ENCODE assay signal across 9 cellular contexts in the genomic region with DNA sequence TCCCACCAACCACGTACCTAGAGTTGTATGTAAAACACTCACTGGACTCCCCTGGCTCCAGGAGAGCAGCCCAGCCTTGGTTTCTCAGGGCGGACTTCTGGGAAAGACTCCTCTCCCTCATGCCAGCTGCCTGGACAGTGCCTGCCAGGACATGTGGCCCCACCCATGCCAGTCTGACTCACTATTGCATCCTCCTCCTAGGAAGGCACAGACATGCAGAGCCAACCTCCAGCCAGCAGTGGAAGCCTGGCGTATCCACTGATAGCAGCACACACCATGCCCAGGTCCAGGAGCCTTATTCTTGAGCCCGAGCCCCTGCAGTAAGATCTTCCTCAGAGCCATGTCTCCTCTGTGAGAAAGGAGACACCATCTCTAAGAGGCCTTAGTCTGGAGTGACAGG. TPM values are rescaled to one million over a fixed set of nuclear protein-coding genes. Genes with fewer than 3 reads are reported as not detected.
DNase-seq lines count a peak whose midpoint lies in the region; ATAC-seq, FAIRE-seq and TF ChIP-seq lines count a peak whose summit lies in the region.
"Had no signal": no experiment of that assay in that cellular context is flagged by ENCODE, and none has a peak within 500 bp of the region (broad histone marks: within the 10 kb centered on the region; RNA-seq: fewer than 3 reads in every experiment).

No MANE protein-coding gene starts in this region.

- intact Hi-C loops in kidney (cut with DNase I) = no loop called here

- no peaks in the 10 kb centered on the region for H3K9me3 Mint-ChIP-seq in activated naive CD4-positive, alpha-beta T cell treated with anti-CD3 and anti-CD28 coated beads, Interleukin-2, amount 10 ng/mL, durations not matched to agents 7 days and 5 days
- H3K9me3 Mint-ChIP-seq in activated naive CD8-positive, alpha-beta T cell treated with anti-CD3 and anti-CD28 coated beads for 36 hours = no peaks in the 10 kb centered on the region

- FAIRE-seq in kidney (lab: Jason Lieb, UNC) (no peak), urothelium cell line (lab: Jason Lieb, UNC) (no peak)

- no peak for DNase-seq in activated naive CD4-positive, alpha-beta T cell treated with anti-CD3 and anti-CD28 coated beads, Interleukin-2, amount 10 ng/mL, durations not matched to agents 7 days and 5 days
- no peak for DNase-seq in activated naive CD4-positive, alpha-beta T cell (lab: John Stamatoyannopoulos, UW)
- DNase-seq in activated naive CD8-positive, alpha-beta T cell treated with anti-CD3 and anti-CD28 coated beads for 36 hours = no peak
- DNase-seq in kidney = peak; percentile 75
- DNase-seq in urothelium cell line (ENCODE audit: low spot score) = peak; percentile 47
- no peak for DNase-seq in DMS79 treated with DMSO at 0.1 percent for 48 hours (lab: John Stamatoyannopoulos, UW)
- no peak for DNase-seq in mesenteric fat pad (ENCODE audit: low spot score)
- DNase-seq: ovary had no signal

- CTCF ChIA-PET in activated naive CD4-positive, alpha-beta T cell treated with anti-CD3 and anti-CD28 coated beads, Interleukin-2, amount 10 ng/mL, durations not matched to agents 7 days and 5 days (lab: Charles Lee) = interaction anchor here (1.1 kb wide), 1 partner anchor 63 kb away, joined by 3 read pairs; no protein-coding TSS in a partner anchor

- no peak for TF ChIP-seq CTCF in kidney (IDR thresholded peaks at IDR 0.05; ENCODE audit: borderline replicate concordance, extremely low read depth, insufficient read depth)

- H3K4me3 Mint-ChIP-seq in activated naive CD4-positive, alpha-beta T cell treated with anti-CD3 and anti-CD28 coated beads, Interleukin-2, amount 10 ng/mL, durations not matched to agents 7 days and 5 days = no peak overlapping the region
- peak overlapping the region; percentile 42 for H3K4me3 Mint-ChIP-seq in activated naive CD8-positive, alpha-beta T cell treated with anti-CD3 and anti-CD28 coated beads for 36 hours

- no peaks in the 10 kb centered on the region for H3K27me3 Mint-ChIP-seq in activated naive CD4-positive, alpha-beta T cell treated with anti-CD3 and anti-CD28 coated beads, Interleukin-2, amount 10 ng/mL, durations not matched to agents 7 days and 5 days
- no peaks in the 10 kb centered on the region for H3K27me3 Mint-ChIP-seq in activated naive CD8-positive, alpha-beta T cell treated with anti-CD3 and anti-CD28 coated beads for 36 hours

- no peak overlapping the region for H3K9ac ChIP-seq in kidney (ENCODE audit: low read length in 2 of 2)

- no peak overlapping the region for H3K4me3 ChIP-seq in kidney (ENCODE audit: low read length in 2 of 2)
- H3K4me3 ChIP-seq: ovary had no signal

- peaks cover 6 to 40% of the 10 kb centered on the region in 2 donors for H3K4me1 ChIP-seq in kidney (ENCODE audit: control insufficient read depth in 1 of 2, insufficient read depth in 1 of 2, low read depth in 1 of 2, low read length in 2 of 2)

- peaks cover 80% of the 10 kb centered on the region for H3K36me3 Mint-ChIP-seq in activated naive CD4-positive, alpha-beta T cell treated with anti-CD3 and anti-CD28 coated beads, Interleukin-2, amount 10 ng/mL, durations not matched to agents 7 days and 5 days
- peaks cover 72% of the 10 kb centered on the region for H3K36me3 Mint-ChIP-seq in activated naive CD8-positive, alpha-beta T cell treated with anti-CD3 and anti-CD28 coated beads for 36 hours

- H3K27ac Mint-ChIP-seq in activated naive CD4-positive, alpha-beta T cell treated with anti-CD3 and anti-CD28 coated beads, Interleukin-2, amount 10 ng/mL, durations not matched to agents 7 days and 5 days = peak overlapping the region; percentile 60
- peak overlapping the region; percentile 72 for H3K27ac Mint-ChIP-seq in activated naive CD8-positive, alpha-beta T cell treated with anti-CD3 and anti-CD28 coated beads for 36 hours

- peaks cover 16 to 18% of the 10 kb centered on the region in 2 donors for H3K36me3 ChIP-seq in kidney (ENCODE audit: control insufficient read depth in 1 of 2, insufficient read depth in 2 of 2, low read length in 2 of 2)
- H3K36me3 ChIP-seq: ovary had no signal

- ATAC-seq in HG02588 (IDR thresholded peaks at IDR 0.05; ENCODE audit: unreplicated experiment) = no peak

- no peaks in the 10 kb centered on the region for H3K9me3 ChIP-seq in kidney (ENCODE audit: control insufficient read depth in 1 of 2, low read length in 2 of 2)
- H3K9me3 ChIP-seq: ovary had no signal

- H3K4me1 Mint-ChIP-seq in activated naive CD4-positive, alpha-beta T cell treated with anti-CD3 and anti-CD28 coated beads, Interleukin-2, amount 10 ng/mL, durations not matched to agents 7 days and 5 days = peaks cover 66% of the 10 kb centered on the region
- peaks cover 63% of the 10 kb centered on the region for H3K4me1 Mint-ChIP-seq in activated naive CD8-positive, alpha-beta T cell treated with anti-CD3 and anti-CD28 coated beads for 36 hours

- no peak overlapping the region for H3K27ac ChIP-seq in kidney (ENCODE audit: low read depth in 2 of 2, low read length in 2 of 2)
- H3K27ac ChIP-seq: ovary had no signal

RNA-seq across cellular contexts. Expression of gene PKM, which starts 8.6 kb away (rescaled TPM):
- 1,000 to 10,000 TPM; 2,301 to 2,323 TPM for total RNA-seq in activated naive CD8-positive, alpha-beta T cell treated with anti-CD3 and anti-CD28 coated beads for 36 hours
- total RNA-seq in kidney = 1,124 TPM
- polyA plus RNA-seq in kidney (ENCODE audit: insufficient read depth, low read depth, low replicate concordance) = 799 TPM
- 414 TPM for total RNA-seq in mesenteric fat pad

RNA-seq across cellular contexts. Expression of gene GRAMD2A, which starts 24.8 kb away (rescaled TPM):
- total RNA-seq in activated naive CD8-positive, alpha-beta T cell treated with anti-CD3 and anti-CD28 coated beads for 36 hours = not detected
- total RNA-seq in kidney = 5.4 TPM
- 2.7 TPM for polyA plus RNA-seq in kidney (ENCODE audit: insufficient read depth, low read depth, low replicate concordance)
- not detected for total RNA-seq in mesenteric fat pad

RNA-seq across cellular contexts. Expression of gene PARP6, which starts 49.9 kb away (rescaled TPM):
- 10 to 100 TPM; 43.0 to 47.3 TPM for total RNA-seq in activated naive CD8-positive, alpha-beta T cell treated with anti-CD3 and anti-CD28 coated beads for 36 hours
- total RNA-seq in kidney = 69.7 TPM
- 50.4 TPM for polyA plus RNA-seq in kidney (ENCODE audit: insufficient read depth, low read depth, low replicate concordance)
- total RNA-seq in mesenteric fat pad = 61.3 TPM

Comparison
In these comparisons a context has a peak if more than half of its experiments do, and no peak if none do; other contexts are left out.
1. DNase-seq: peak in kidney (single experiment) and urothelium cell line (single experiment); none in activated naive CD4-positive, alpha-beta T cell treated with anti-CD3 and anti-CD28 coated beads, Interleukin-2, amount 10 ng/mL, durations not matched to agents 7 days and 5 days (single experiment), activated naive CD4-positive, alpha-beta T cell (0 of 4), activated naive CD8-positive, alpha-beta T cell treated with anti-CD3 and anti-CD28 coated beads for 36 hours (single experiment), DMS79 treated with DMSO at 0.1 percent for 48 hours (single experiment) and mesenteric fat pad (single experiment).